ENCODE assay signal across 1 cellular context in the genomic region with DNA sequence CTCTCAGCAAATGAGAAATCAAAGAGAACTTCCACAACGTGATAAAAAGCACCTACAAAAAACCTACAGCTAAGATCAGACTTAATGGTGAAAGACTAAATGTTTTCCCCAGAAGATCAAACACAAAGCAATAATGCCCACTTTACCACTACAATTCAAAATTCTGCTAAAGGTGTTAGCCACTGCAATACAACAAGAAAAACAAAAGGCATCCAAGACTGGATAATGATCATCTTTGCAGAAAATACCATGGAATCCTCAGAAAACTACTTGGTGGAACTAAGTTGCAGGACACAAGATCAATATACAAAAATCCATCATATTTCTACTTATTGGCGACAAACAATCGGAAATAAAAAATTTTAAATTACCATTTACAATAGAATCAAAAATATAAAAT.
TF ChIP-seq lines count a peak whose summit lies in the region.

No MANE protein-coding gene starts in this region.

TF ChIP-seq in neural cell, 6 proteins besides CTCF, POLR2A, EP300 and RAD21:
- no peak for TF ChIP-seq MXI1 (conservative IDR thresholded peaks at IDR 0.05; ENCODE audit: poor library complexity, severe bottlenecking)
- TF ChIP-seq, protein P1, sequence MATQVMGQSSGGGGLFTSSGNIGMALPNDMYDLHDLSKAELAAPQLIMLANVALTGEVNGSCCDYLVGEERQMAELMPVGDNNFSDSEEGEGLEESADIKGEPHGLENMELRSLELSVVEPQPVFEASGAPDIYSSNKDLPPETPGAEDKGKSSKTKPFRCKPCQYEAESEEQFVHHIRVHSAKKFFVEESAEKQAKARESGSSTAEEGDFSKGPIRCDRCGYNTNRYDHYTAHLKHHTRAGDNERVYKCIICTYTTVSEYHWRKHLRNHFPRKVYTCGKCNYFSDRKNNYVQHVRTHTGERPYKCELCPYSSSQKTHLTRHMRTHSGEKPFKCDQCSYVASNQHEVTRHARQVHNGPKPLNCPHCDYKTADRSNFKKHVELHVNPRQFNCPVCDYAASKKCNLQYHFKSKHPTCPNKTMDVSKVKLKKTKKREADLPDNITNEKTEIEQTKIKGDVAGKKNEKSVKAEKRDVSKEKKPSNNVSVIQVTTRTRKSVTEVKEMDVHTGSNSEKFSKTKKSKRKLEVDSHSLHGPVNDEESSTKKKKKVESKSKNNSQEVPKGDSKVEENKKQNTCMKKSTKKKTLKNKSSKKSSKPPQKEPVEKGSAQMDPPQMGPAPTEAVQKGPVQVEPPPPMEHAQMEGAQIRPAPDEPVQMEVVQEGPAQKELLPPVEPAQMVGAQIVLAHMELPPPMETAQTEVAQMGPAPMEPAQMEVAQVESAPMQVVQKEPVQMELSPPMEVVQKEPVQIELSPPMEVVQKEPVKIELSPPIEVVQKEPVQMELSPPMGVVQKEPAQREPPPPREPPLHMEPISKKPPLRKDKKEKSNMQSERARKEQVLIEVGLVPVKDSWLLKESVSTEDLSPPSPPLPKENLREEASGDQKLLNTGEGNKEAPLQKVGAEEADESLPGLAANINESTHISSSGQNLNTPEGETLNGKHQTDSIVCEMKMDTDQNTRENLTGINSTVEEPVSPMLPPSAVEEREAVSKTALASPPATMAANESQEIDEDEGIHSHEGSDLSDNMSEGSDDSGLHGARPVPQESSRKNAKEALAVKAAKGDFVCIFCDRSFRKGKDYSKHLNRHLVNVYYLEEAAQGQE (IDR thresholded peaks at IDR 0.05; ENCODE audit: borderline replicate concordance) = no peak
- TF ChIP-seq TAF1 (IDR thresholded peaks at IDR 0.05; ENCODE audit: low read depth) = no peak
- no peak for TF ChIP-seq SMC3 (conservative IDR thresholded peaks at IDR 0.05; ENCODE audit: poor library complexity)
